20 cellular contexts compared by ENCODE assay signal in the genomic region with DNA sequence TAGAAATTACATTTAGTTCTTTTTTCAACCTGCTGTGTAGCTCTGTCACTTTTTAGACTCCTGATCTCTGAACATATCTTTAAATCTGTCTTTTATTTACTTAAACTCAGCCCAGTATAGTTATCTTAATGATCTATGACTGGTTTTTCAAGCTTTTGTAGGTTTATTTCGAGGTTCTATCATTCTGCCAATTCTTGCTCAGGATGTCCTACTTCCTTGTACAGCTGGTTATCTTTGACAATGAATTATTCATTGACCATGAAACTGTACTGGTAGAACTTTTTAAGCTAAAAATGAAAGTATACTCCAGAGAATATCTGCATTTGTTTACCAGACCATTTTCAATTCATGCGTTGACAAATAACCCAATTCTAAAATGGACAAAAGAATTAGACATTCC. TPM values are rescaled to one million over a fixed set of nuclear protein-coding genes. Genes with fewer than 3 reads are reported as not detected.
DNase-seq lines count a peak whose midpoint lies in the region; ATAC-seq, FAIRE-seq and TF ChIP-seq lines count a peak whose summit lies in the region.
"Had no signal": no experiment of that assay in that cellular context is flagged by ENCODE, and none has a peak within 500 bp of the region (broad histone marks: within the 10 kb centered on the region; RNA-seq: fewer than 3 reads in every experiment).

No MANE protein-coding gene starts in this region.

- peak overlapping the region in 4 of 8 donors; percentile 26 to 51 (median 38) for H3K4me3 Mint-ChIP-seq in CD4-positive, alpha-beta memory T cell
- H3K4me3 Mint-ChIP-seq in activated T-helper 17 cell treated with anti-CD3 and anti-CD28 coated beads, Interleukin-2, amount 50 U/mL, for 72 hours = peak overlapping the region; percentile 35
- H3K4me3 Mint-ChIP-seq in naive thymus-derived CD4-positive, alpha-beta T cell = peak overlapping the region in 4 of 10 donors; percentile 8 to 60 (median 36)
- H3K4me3 Mint-ChIP-seq: activated CD4-positive, alpha-beta T cell treated with anti-CD3 and anti-CD28 coated beads, Interleukin-2, amount 10 ng/mL, durations not matched to agents 24 days and 14 days had no signal

- peaks cover 58% of the 10 kb centered on the region for H3K4me1 ChIP-seq in CD4-positive, alpha-beta memory T cell (ENCODE audit: insufficient read depth, low read length)
- peaks cover 22 to 25% of the 10 kb centered on the region in 2 donors for H3K4me1 ChIP-seq in naive thymus-derived CD4-positive, alpha-beta T cell (ENCODE audit: control insufficient read depth in 2 of 2, insufficient read depth in 2 of 2, low read length in 2 of 2)
- no peaks in the 10 kb centered on the region for H3K4me1 ChIP-seq in right atrium auricular region

- no peaks in the 10 kb centered on the region for H3K36me3 ChIP-seq in CD4-positive, alpha-beta memory T cell (ENCODE audit: insufficient read depth, low read length)
- H3K36me3 ChIP-seq in naive thymus-derived CD4-positive, alpha-beta T cell (ENCODE audit: control insufficient read depth in 2 of 3, insufficient read depth in 3 of 3, low read length in 3 of 3) = no peaks in the 10 kb centered on the region
- no peaks in the 10 kb centered on the region for H3K36me3 ChIP-seq in right atrium auricular region
- H3K36me3 ChIP-seq: ovary had no signal

- peaks cover 33 to 44% of the 10 kb centered on the region in 2 donors for H3K36me3 Mint-ChIP-seq in CD4-positive, alpha-beta memory T cell
- no peaks in the 10 kb centered on the region for H3K36me3 Mint-ChIP-seq in activated T-helper 17 cell treated with anti-CD3 and anti-CD28 coated beads, Interleukin-2, amount 50 U/mL, for 72 hours (ENCODE audit: low read depth)
- H3K36me3 Mint-ChIP-seq in naive thymus-derived CD4-positive, alpha-beta T cell = peaks cover 7 to 56% (median 53%) of the 10 kb centered on the region in 5 donors

- CTCF ChIA-PET in CD4-positive, alpha-beta memory T cell (lab: Charles Lee; ENCODE audit: partially characterized antibody) = interaction anchor here (1.7 kb wide), 1 partner anchor 81 kb away, joined by 12 read pairs; no protein-coding TSS in a partner anchor
- CTCF ChIA-PET in naive thymus-derived CD4-positive, alpha-beta T cell (lab: Charles Lee) = interaction anchor here (0.7 kb wide), 2 partner anchors 59 to 82 kb away, joined by 3 to 4 read pairs; no protein-coding TSS in a partner anchor

- DNase-seq in CD4-positive, alpha-beta memory T cell = no peak
- DNase-seq in GM18507 (ENCODE audit: extremely low spot score, insufficient read length, low read depth) (no peak), NOMO-1 treated with DMSO at 0.1 percent for 48 hours (lab: John Stamatoyannopoulos, UW; ENCODE audit: unreplicated experiment) (no peak), NCI-H2081 (lab: John Stamatoyannopoulos, UW) (no peak), right atrium auricular region (ENCODE audit: low spot score) (no peak)
- DNase-seq in naive thymus-derived CD4-positive, alpha-beta T cell = no peak
- DNase-seq: activated CD4-positive, alpha-beta T cell treated with anti-CD3 and anti-CD28 coated beads, Interleukin-2, amount 10 ng/mL, durations not matched to agents 24 days and 14 days; activated T-cell treated with anti-CD3 and anti-CD28 coated beads, Interleukin-2, amount 50 U/mL, for 1 hour; dorsolateral prefrontal cortex; left ventricle myocardium superior; NCI-H526 treated with DMSO at 0.1 percent for 48 hours; ovary; stimulated activated CD8-positive, alpha-beta memory T cell treated with anti-CD3 and anti-CD28 coated beads, Interleukin-4, amount 100 ng/mL, for 48 hours; T-helper 9 cell had no signal

- no peak overlapping the region for H3K27ac ChIP-seq in CD4-positive, alpha-beta memory T cell (ENCODE audit: low read depth, low read length)
- no peak overlapping the region for H3K27ac ChIP-seq in naive thymus-derived CD4-positive, alpha-beta T cell (ENCODE audit: low read depth, low read length)
- no peak overlapping the region for H3K27ac ChIP-seq in right atrium auricular region
- H3K27ac ChIP-seq: dorsolateral prefrontal cortex, ovary, skin epidermis had no signal

- POLR2A ChIA-PET in CD4-positive, alpha-beta memory T cell (lab: Charles Lee; ENCODE audit: partially characterized antibody) = interaction anchor here (1.1 to 6.4 kb wide), 9 partner anchors 13 to 82 kb away, joined by 3 to 26 read pairs (median 6); partner anchors contain the start of gene TC2N
- POLR2A ChIA-PET in naive thymus-derived CD4-positive, alpha-beta T cell (lab: Charles Lee) = interaction anchor here (1.2 to 3.3 kb wide), 8 partner anchors 25 to 70 kb away, joined by 3 to 16 read pairs (median 6); partner anchors contain the start of gene TC2N

- H3K4me3 ChIP-seq in CD4-positive, alpha-beta memory T cell (ENCODE audit: low read length in 2 of 2) = no peak overlapping the region
- H3K4me3 ChIP-seq in naive thymus-derived CD4-positive, alpha-beta T cell (ENCODE audit: low read length) = no peak overlapping the region
- no peak overlapping the region for H3K4me3 ChIP-seq in right atrium auricular region
- H3K4me3 ChIP-seq: dorsolateral prefrontal cortex, K562, ovary, skin epidermis had no signal

- H3K9me3 Mint-ChIP-seq in CD4-positive, alpha-beta memory T cell = peaks cover 0 to 5% (median 0%) of the 10 kb centered on the region in 8 donors
- no peaks in the 10 kb centered on the region for H3K9me3 Mint-ChIP-seq in activated T-helper 17 cell treated with anti-CD3 and anti-CD28 coated beads, Interleukin-2, amount 50 U/mL, for 72 hours
- peaks cover 0 to 12% (median 2%) of the 10 kb centered on the region in 11 donors for H3K9me3 Mint-ChIP-seq in naive thymus-derived CD4-positive, alpha-beta T cell

- H3K4me1 Mint-ChIP-seq in CD4-positive, alpha-beta memory T cell = peaks cover 55 to 72% (median 66%) of the 10 kb centered on the region in 4 donors
- peaks cover 47% of the 10 kb centered on the region for H3K4me1 Mint-ChIP-seq in activated T-helper 17 cell treated with anti-CD3 and anti-CD28 coated beads, Interleukin-2, amount 50 U/mL, for 72 hours
- H3K4me1 Mint-ChIP-seq in naive thymus-derived CD4-positive, alpha-beta T cell = peaks cover 37 to 92% (median 79%) of the 10 kb centered on the region in 7 donors

- no peak for TF ChIP-seq CTCF in right atrium auricular region (IDR thresholded peaks at IDR 0.05)

- intact Hi-C loops in CD4-positive, alpha-beta memory T cell (cut with micrococcal nuclease) = no loop called here
- intact Hi-C loops in naive thymus-derived CD4-positive, alpha-beta T cell (cut with micrococcal nuclease) = no loop called here

- no peaks in the 10 kb centered on the region for H3K9me3 ChIP-seq in CD4-positive, alpha-beta memory T cell (ENCODE audit: control insufficient read depth in 1 of 2, low read length in 2 of 2)
- H3K9me3 ChIP-seq in naive thymus-derived CD4-positive, alpha-beta T cell (ENCODE audit: control insufficient read depth in 2 of 3, low read length in 3 of 3) = no peaks in the 10 kb centered on the region
- H3K9me3 ChIP-seq in right atrium auricular region = peaks cover 0 to 9% of the 10 kb centered on the region in 2 donors
- H3K9me3 ChIP-seq: ovary had no signal

- H3K27me3 Mint-ChIP-seq in CD4-positive, alpha-beta memory T cell = no peaks in the 10 kb centered on the region
- H3K27me3 Mint-ChIP-seq in activated T-helper 17 cell treated with anti-CD3 and anti-CD28 coated beads, Interleukin-2, amount 50 U/mL, for 72 hours = no peaks in the 10 kb centered on the region
- no peaks in the 10 kb centered on the region for H3K27me3 Mint-ChIP-seq in naive thymus-derived CD4-positive, alpha-beta T cell

- no peak for ATAC-seq in activated T-helper 17 cell treated with anti-CD3 and anti-CD28 coated beads, Interleukin-2, amount 50 U/mL, for 72 hours (replicated peaks)
- ATAC-seq in naive thymus-derived CD4-positive, alpha-beta T cell = no peak
- ATAC-seq in HG02852 (IDR thresholded peaks at IDR 0.05; ENCODE audit: unreplicated experiment) = no peak
- ATAC-seq: esophagus mucosa, K562, left ventricle myocardium superior had no signal

- FAIRE-seq in GM18507 (lab: Jason Lieb, UNC) = peak; percentile 36
- FAIRE-seq: K562 had no signal

- no peaks in the 10 kb centered on the region for H3K27me3 ChIP-seq in CD4-positive, alpha-beta memory T cell (ENCODE audit: insufficient read depth, low read length)
- no peaks in the 10 kb centered on the region for H3K27me3 ChIP-seq in naive thymus-derived CD4-positive, alpha-beta T cell (ENCODE audit: control insufficient read depth in 2 of 2, insufficient read depth in 2 of 2, low read length in 2 of 2)
- H3K27me3 ChIP-seq in right atrium auricular region = no peaks in the 10 kb centered on the region
- H3K27me3 ChIP-seq: ovary had no signal

- peak overlapping the region in 5 of 7 donors; percentile 37 to 62 (median 54) for H3K27ac Mint-ChIP-seq in CD4-positive, alpha-beta memory T cell
- peak overlapping the region; percentile 42 for H3K27ac Mint-ChIP-seq in activated T-helper 17 cell treated with anti-CD3 and anti-CD28 coated beads, Interleukin-2, amount 50 U/mL, for 72 hours
- H3K27ac Mint-ChIP-seq in naive thymus-derived CD4-positive, alpha-beta T cell = peak overlapping the region in 8 of 9 donors; percentile 4 to 82 (median 26)
- H3K27ac Mint-ChIP-seq: activated CD4-positive, alpha-beta T cell treated with anti-CD3 and anti-CD28 coated beads, Interleukin-2, amount 10 ng/mL, durations not matched to agents 24 days and 14 days had no signal

RNA-seq across cellular contexts. Expression of gene TC2N, which starts 37.8 kb away (rescaled TPM):
- total RNA-seq in CD4-positive, alpha-beta memory T cell = 100 to 1,000 TPM; 320 to 325 TPM
- polyA plus RNA-seq in CD4-positive, alpha-beta memory T cell = 100 to 1,000 TPM; 234 to 261 TPM
- 10 to 100 TPM; 39.2 to 81.2 TPM for total RNA-seq in activated T-helper 17 cell treated with anti-CD3 and anti-CD28 coated beads, Interleukin-2, amount 50 U/mL, for 72 hours
- 100 to 1,000 TPM; 158 to 301 (median 246) TPM for total RNA-seq in naive thymus-derived CD4-positive, alpha-beta T cell
- polyA plus RNA-seq in naive thymus-derived CD4-positive, alpha-beta T cell = 100 to 1,000 TPM; 167 to 193 TPM
- total RNA-seq in right atrium auricular region = 10 to 100 TPM in 1 of 2 donors, 1 to 10 TPM in 1; 3.9 to 12.5 TPM
- total RNA-seq: myocyte had no signal
